8 cellular contexts compared by ENCODE assay signal in genomic region chr12:56189336-56189917, GRCh38. TPM values are rescaled to one million over a fixed set of nuclear protein-coding genes. Genes with fewer than 3 reads are reported as not detected.
DNase-seq lines count a peak whose midpoint lies in the region; ATAC-seq and TF ChIP-seq lines count a peak whose summit lies in the region.

Gene SMARCC2 (minus strand): TSS chr12:56189483. CDS start chr12:56189461, 22 bp downstream.

- peak; percentile 52 for TF ChIP-seq CTCF in coronary artery (IDR thresholded peaks at IDR 0.05)

- peak within 1 kb of the TSS; percentile 95 for H3K27ac Mint-ChIP-seq in activated CD4-positive, alpha-beta T cell treated with anti-CD3 and anti-CD28 coated beads, Interleukin-2, amount 10 ng/mL, durations not matched to agents 24 days and 14 days

- H3K27ac ChIP-seq in coronary artery, result peak within 1 kb of the TSS; percentile 89 to 95

- DNase-seq in AG08396 (ENCODE audit: low spot score), result peak; percentile 96
- DNase-seq in NCI-H510A treated with DMSO at 0.1 percent for 48 hours (lab: John Stamatoyannopoulos, UW), result peak; percentile 84
- DNase-seq in activated CD4-positive, alpha-beta T cell treated with anti-CD3 and anti-CD28 coated beads, Interleukin-2, amount 10 ng/mL, durations not matched to agents 24 days and 14 days, result peak; percentile 96
- peak; percentile 92 for DNase-seq in coronary artery (ENCODE audit: low spot score)
- DNase-seq in left kidney (ENCODE audit: low read depth, low spot score), result peak; percentile 95
- DNase-seq in stimulated activated CD4-positive, alpha-beta T cell treated with anti-CD3 and anti-CD28 coated beads, Interleukin-1b, Interleukin-23, amount 100 ng/mL, for 48 hours, result peak; percentile 84

- peaks cover 29% of the 10 kb centered on the region for H3K36me3 Mint-ChIP-seq in activated CD4-positive, alpha-beta T cell treated with anti-CD3 and anti-CD28 coated beads, Interleukin-2, amount 10 ng/mL, durations not matched to agents 24 days and 14 days (ENCODE audit: low read depth)

- intact Hi-C loops in activated CD4-positive, alpha-beta T cell treated with anti-CD3 and anti-CD28 coated beads, Interleukin-2, amount 10 ng/mL, durations not matched to agents 24 days and 14 days (cut with micrococcal nuclease), result loop anchor here (1.0 to 2.0 kb wide), 5 partner anchors 29 to 279 kb away; partner anchors contain the start of genes CS, MYL6B and SPRYD4

- H3K4me3 Mint-ChIP-seq in activated CD4-positive, alpha-beta T cell treated with anti-CD3 and anti-CD28 coated beads, Interleukin-2, amount 10 ng/mL, durations not matched to agents 24 days and 14 days, result peak within 1 kb of the TSS; percentile 97

- TF ChIP-seq POLR2A in GM18951 (IDR thresholded peaks at IDR 0.05; ENCODE audit: extremely low read depth, insufficient read depth, insufficient read length), result peak; percentile 58

- H3K9me3 Mint-ChIP-seq in activated CD4-positive, alpha-beta T cell treated with anti-CD3 and anti-CD28 coated beads, Interleukin-2, amount 10 ng/mL, durations not matched to agents 24 days and 14 days, result no peaks in the 10 kb centered on the region

- H3K27me3 Mint-ChIP-seq in activated CD4-positive, alpha-beta T cell treated with anti-CD3 and anti-CD28 coated beads, Interleukin-2, amount 10 ng/mL, durations not matched to agents 24 days and 14 days, result no peaks in the 10 kb centered on the region

- in situ Hi-C loops in GM18951 (cut with MboI; ENCODE audit: low sequenced_read_pairs, unreplicated experiment), result no loop called here

- peak; percentile 67 for ATAC-seq in HG03342 (IDR thresholded peaks at IDR 0.05; ENCODE audit: unreplicated experiment)

- peak within 1 kb of the TSS; percentile 86 for H3K4me3 ChIP-seq in coronary artery

- H3K4me1 Mint-ChIP-seq in activated CD4-positive, alpha-beta T cell treated with anti-CD3 and anti-CD28 coated beads, Interleukin-2, amount 10 ng/mL, durations not matched to agents 24 days and 14 days, result peaks cover 42% of the 10 kb centered on the region

RNA-seq across cellular contexts. Expression of gene SMARCC2, which starts in this region (rescaled TPM):
- 127 and 130 TPM in 2 replicates for total RNA-seq in activated CD4-positive, alpha-beta T cell treated with anti-CD3 and anti-CD28 coated beads, Interleukin-2, amount 10 ng/mL, durations not matched to agents 24 days and 14 days

Comparison
In these comparisons a context has a peak if more than half of its experiments do, and no peak if none do; other contexts are left out.
1. Peak in every context shown above with its lines: DNase-seq, ATAC-seq, H3K4me3 ChIP-seq and H3K27ac ChIP-seq.